8 cellular contexts compared by ENCODE assay signal in genomic region chr1:156571959-156572662, GRCh38. TPM values are rescaled to one million over a fixed set of nuclear protein-coding genes. Genes with fewer than 3 reads are reported as not detected.
DNase-seq lines count a peak whose midpoint lies in the region; ATAC-seq and TF ChIP-seq lines count a peak whose summit lies in the region.

IQGAP3 (minus strand) TSS chr1:156572565; CDS start chr1:156572529, 36 bp downstream.

- peaks cover 15% of the 10 kb centered on the region for H3K27me3 ChIP-seq in IMR-90 (ENCODE audit: control insufficient read depth, insufficient read depth, low read length)
- no peaks in the 10 kb centered on the region for H3K27me3 ChIP-seq in PC-3 (ENCODE audit: low read length)

- peak within 1 kb of the TSS; percentile 96 for H2AK9ac ChIP-seq in IMR-90 (replicated peaks; ENCODE audit: low read depth, low read length, poor library complexity)

- peak within 1 kb of the TSS; percentile 14 to 41; a peak in 2 of 4 replicates for H4K8ac ChIP-seq in IMR-90 (ENCODE audit: low read depth in 2 of 2, low read length in 2 of 2)

- H3K4me1 ChIP-seq in IMR-90 (ENCODE audit: control insufficient read depth, insufficient read depth, low read length) = peaks cover 7% of the 10 kb centered on the region
- H3K4me1 ChIP-seq in PC-3 (ENCODE audit: insufficient read depth, low read length) = peaks cover 19% of the 10 kb centered on the region

- peaks cover 27% of the 10 kb centered on the region for H3K79me2 ChIP-seq in PC-3 (ENCODE audit: low read length)

- dilution Hi-C loops in IMR-90 (cut with HindIII; ENCODE audit: low sequenced_read_pairs, unreplicated experiment) = no loop called here

- peak within 1 kb of the TSS; percentile 78 for H3K18ac ChIP-seq in IMR-90 (ENCODE audit: low read depth, low read length)

- H3K36me3 ChIP-seq in IMR-90 (ENCODE audit: control insufficient read depth, insufficient read depth, low read length) (no peaks in the 10 kb centered on the region), PC-3 (ENCODE audit: low read depth, low read length) (peaks cover 22% of the 10 kb centered on the region; the same call in 1 of the 2 replicates)

- in situ Hi-C loops in IMR-90 (cut with MboI; ENCODE audit: low sequenced_read_pairs) = no loop called here

- peak within 1 kb of the TSS; percentile 51 for H4K91ac ChIP-seq in IMR-90 (ENCODE audit: insufficient read depth, low read depth, low read length)

- no peaks in the 10 kb centered on the region; the same call in 1 of the 2 replicates for H4K20me1 ChIP-seq in IMR-90 (ENCODE audit: insufficient read depth, low read length)
- H4K20me1 ChIP-seq in PC-3 (ENCODE audit: low read length) = no peaks in the 10 kb centered on the region

- no peak; the same call in 1 of the 2 replicates for TF ChIP-seq POLR2A in IMR-90 (IDR thresholded peaks at IDR 0.05; ENCODE audit: low read depth, low read length)
- TF ChIP-seq POLR2A in erythroblast (IDR thresholded peaks at IDR 0.05; ENCODE audit: low read length) = peak; percentile 26

- no peaks in the 10 kb centered on the region for H3F3A ChIP-seq in PC-3 (ENCODE audit: low read length, unreplicated experiment)

- peak within 1 kb of the TSS; percentile 57 for H3K23ac ChIP-seq in IMR-90 (ENCODE audit: low read depth, low read length)

- H3K27ac ChIP-seq in IMR-90 (ENCODE audit: insufficient read depth, low read length) = peak within 1 kb of the TSS; percentile 66
- peak within 1 kb of the TSS; percentile 62 for H3K27ac ChIP-seq in PC-3 (ENCODE audit: low read length)

- peaks cover 15% of the 10 kb centered on the region for H3K9me1 ChIP-seq in IMR-90 (ENCODE audit: insufficient read depth, low read length)

- H3K14ac ChIP-seq in IMR-90 (replicated peaks; ENCODE audit: low read depth, low read length) = peak within 1 kb of the TSS; percentile 84

- H3K4me3 ChIP-seq in IMR-90 (ENCODE audit: insufficient read depth, low read depth, low read length) (peak within 1 kb of the TSS; percentile 73), PC-3 (ENCODE audit: low read length) (peak within 1 kb of the TSS; percentile 99)

- H3K4ac ChIP-seq in IMR-90 (ENCODE audit: low read depth, low read length) = peak within 1 kb of the TSS; percentile 66

- peak within 1 kb of the TSS; percentile 98 for H3K4me2 ChIP-seq in IMR-90 (ENCODE audit: low read depth, low read length)
- H3K4me2 ChIP-seq in PC-3 (ENCODE audit: low read length) = peak within 1 kb of the TSS; percentile 96

- CTCF ChIA-PET in IMR-90 (lab: Yijun Ruan, JAX) (interaction anchor here (0.6 to 1.4 kb wide), 2 partner anchors 126 to 186 kb away, joined by 3 to 4 read pairs; no protein-coding TSS in a partner anchor), PC-3 (lab: Charles Lee) (no interaction called here)

- TF ChIP-seq CTCF in IMR-90 (conservative IDR thresholded peaks at IDR 0.05; ENCODE audit: low read depth, low read length) (no peak), PC-3 (conservative IDR thresholded peaks at IDR 0.05; ENCODE audit: low read depth, low read length) (no peak)

- no peak within 1 kb of the TSS for H2BK20ac ChIP-seq in IMR-90 (ENCODE audit: low read depth, low read length)

- H3K9me3 ChIP-seq in IMR-90 (ENCODE audit: control insufficient read depth, insufficient read depth, low read length) (no peaks in the 10 kb centered on the region), PC-3 (ENCODE audit: low read length) (no peaks in the 10 kb centered on the region)

- H3K9ac ChIP-seq in IMR-90 (ENCODE audit: low read depth, low read length) (peak within 1 kb of the TSS; percentile 61), PC-3 (ENCODE audit: low read length) (peak within 1 kb of the TSS; percentile 78)

- POLR2A ChIA-PET in IMR-90 (lab: Charles Lee; ENCODE audit: unreplicated experiment) (no interaction called here), PC-3 (lab: Charles Lee; ENCODE audit: unreplicated experiment) (no interaction called here)

- peak within 1 kb of the TSS; percentile 31 for H2BK15ac ChIP-seq in IMR-90 (ENCODE audit: low read depth, low read length)

- H3K9me2 ChIP-seq in PC-3 (replicated peaks; ENCODE audit: low read length) = no peaks in the 10 kb centered on the region

- BruUV-seq in IMR-90 (replicated peaks; lab: Mats Ljungman, UMichigan) (no TSS peak), PC-3 (replicated peaks; lab: Mats Ljungman, UMichigan) (no TSS peak)

- H2AK5ac ChIP-seq in IMR-90 (ENCODE audit: low read depth, low read length) = peak within 1 kb of the TSS; percentile 54

- WGBS in IMR-90 (ENCODE audit: extremely low coverage in 2 of 2, insufficient read length in 1 of 2), 2 experiments = 0% methylated on average over 22 of the region's 38 CpGs; no CpG with 5 or more reads in 1 of the 2 experiments

- peak within 1 kb of the TSS; percentile 50; the same call in 1 of the 2 replicates for H2BK120ac ChIP-seq in IMR-90 (ENCODE audit: low read depth, low read length)

- H2BK5ac ChIP-seq in IMR-90 (ENCODE audit: low read depth, low read length, poor library complexity, severe bottlenecking) = peak within 1 kb of the TSS; percentile 47

- H3K79me1 ChIP-seq in IMR-90 (ENCODE audit: low read depth in 1 of 2, low read length in 2 of 2) = peaks cover 8 to 27% of the 10 kb centered on the region in 2 experiments

- peak within 1 kb of the TSS; percentile 94 for H2AFZ ChIP-seq in IMR-90 (replicated peaks; ENCODE audit: low read length, poor library complexity)
- H2AFZ ChIP-seq in PC-3 (ENCODE audit: low read length) = peak within 1 kb of the TSS; percentile 86

- intact Hi-C loops in IMR-90 (cut with micrococcal nuclease) = loop anchor here (1.0 to 2.0 kb wide), 4 partner anchors 73 to 116 kb away; no protein-coding TSS in a partner anchor
- intact Hi-C loops in PC-3 (cut with micrococcal nuclease) = loop anchor here (1.0 to 2.0 kb wide), 3 partner anchors 67 to 116 kb away; partner anchors contain the start of gene MEF2D

- H3K56ac ChIP-seq in IMR-90 (ENCODE audit: extremely low read depth, insufficient read depth, low read length) = peak within 1 kb of the TSS; percentile 41

- DNase-seq in AG20443 (ENCODE audit: low spot score) (peak; percentile 97), IMR-90 (peak; percentile 69), PC-3 (peak; percentile 94), activated T-cell treated with anti-CD3 and anti-CD28 coated beads for 4 hours (peak; percentile 45), erythroblast (lab: John Stamatoyannopoulos, UW) (peak; percentile 72 to 84), mucosa of gallbladder (ENCODE audit: low spot score) (peak; percentile 89)
- peak; percentile 31 to 38 for DNase-seq in stimulated activated CD8-positive, alpha-beta memory T cell treated with anti-CD3 and anti-CD28 coated beads, Interleukin-2, amount 100 ng/mL, for 1 hour (ENCODE audit: low read depth in 2 of 2)

- ATAC-seq in GM19463 (IDR thresholded peaks at IDR 0.05; ENCODE audit: unreplicated experiment) (peak; percentile 92), IMR-90 (ENCODE audit: low read depth) (peak; percentile 75), PC-3 (peak; percentile 86)

- peak within 1 kb of the TSS; percentile 32; the same call in 1 of the 2 replicates for H4K5ac ChIP-seq in IMR-90 (ENCODE audit: low read depth, low read length)

- no peak for TF ChIP-seq RAD21 in IMR-90 (IDR thresholded peaks at IDR 0.05; ENCODE audit: low read length)

TF ChIP-seq in IMR-90, 13 proteins besides CTCF, POLR2A, EP300 and RAD21:
- TF ChIP-seq MAZ (IDR thresholded peaks at IDR 0.05; ENCODE audit: borderline replicate concordance, low read depth, low read length) (no peak), MAFK (IDR thresholded peaks at IDR 0.05; ENCODE audit: low read depth, low read length) (no peak), SMC3 (IDR thresholded peaks at IDR 0.05; ENCODE audit: low read depth, low read length) (no peak), MXI1 (IDR thresholded peaks at IDR 0.05; ENCODE audit: borderline replicate concordance, low read depth, low read length) (peak; percentile 98), RFX5 (IDR thresholded peaks at IDR 0.05; ENCODE audit: low read depth, low read length) (no peak)

RNA-seq across cellular contexts. Expression of gene IQGAP3, which starts in this region (rescaled TPM):
- total RNA-seq in IMR-90 (2012; rRNA removed) (13.6 TPM in 2 replicates), PC-3 (2014; rRNA removed) (54.3 and 77.3 TPM in 2 replicates), mucosa of gallbladder (2.5 TPM)
- polyA plus RNA-seq in IMR-90 (2012; rRNA removed) = 12.5 and 14.9 TPM in 2 replicates
- 3.7 TPM in 2 replicates for polyA plus RNA-seq in IMR-90 (2012; cell fraction: cytosol; rRNA removed)
- 54.5 and 78.1 TPM in 2 replicates for polyA plus RNA-seq in IMR-90 (2012; cell fraction: nucleus; rRNA removed; ENCODE audit: low replicate concordance)

Comparison
In these comparisons a context has a peak if more than half of its experiments do, and no peak if none do; other contexts are left out.
1. Peak in every context shown above with its lines: DNase-seq, ATAC-seq, H3K4me3 ChIP-seq and H3K27ac ChIP-seq.
2. DNase-seq: peak in every context shown above with its lines; median percentile 97 in AG20443; 94 in PC-3; 89 in mucosa of gallbladder; 78 in erythroblast; 69 in IMR-90; 45 in activated T-cell treated with anti-CD3 and anti-CD28 coated beads for 4 hours; 34 in stimulated activated CD8-positive, alpha-beta memory T cell treated with anti-CD3 and anti-CD28 coated beads, Interleukin-2, amount 100 ng/mL, for 1 hour.